Comparison of ENCODE assay signal across 24 cellular contexts in the genomic region with DNA sequence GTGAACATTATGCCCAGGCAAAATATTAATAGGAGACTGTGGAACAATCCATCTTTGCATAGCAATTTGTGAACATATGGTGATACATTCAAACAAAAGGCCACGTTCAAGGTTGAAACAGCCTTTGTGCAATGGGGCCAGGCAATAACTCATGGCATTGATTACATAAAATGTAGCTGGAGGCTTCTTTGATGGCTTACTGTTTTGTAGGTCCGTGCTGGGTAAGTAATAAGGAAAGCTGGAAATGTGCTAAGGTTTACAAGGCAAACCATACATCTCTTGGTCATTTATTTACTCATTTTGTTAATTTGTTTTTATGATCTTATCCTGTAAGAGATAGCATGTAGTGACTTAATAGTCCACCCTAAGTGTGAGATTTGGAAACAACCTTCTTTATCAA.
"Had no signal": no experiment of that assay in that cellular context is flagged by ENCODE, and none has a peak within 500 bp of the region (broad histone marks: within the 10 kb centered on the region; RNA-seq: fewer than 3 reads in every experiment).

No MANE protein-coding gene starts in this region.

- DNase-seq: colonic mucosa; cortex of kidney; dermis blood vessel endothelial cell; dorsolateral prefrontal cortex; effector CD4-positive, alpha-beta T cell; effector CD8-positive, alpha-beta T cell; effector memory CD4-positive, alpha-beta T cell; effector memory CD8-positive, alpha-beta T cell; endodermal cell; erythroblast; esophagus squamous epithelium; foreskin fibroblast; foreskin keratinocyte; foreskin melanocyte; gastrocnemius medialis; head of caudate nucleus; heart left ventricle; heart right ventricle had no signal

- H3K9me3 Mint-ChIP-seq: effector memory CD8-positive, alpha-beta T cell had no signal

- H3K4me1 ChIP-seq: colonic mucosa, esophagus muscularis mucosa, esophagus squamous epithelium, foreskin keratinocyte, gastrocnemius medialis, gastroesophageal sphincter, heart left ventricle, heart right ventricle had no signal

- H3K4me1 Mint-ChIP-seq: endodermal cell had no signal

- ATAC-seq: effector memory CD8-positive, alpha-beta T cell; esophagus mucosa; foreskin keratinocyte; gastrocnemius medialis; gastroesophageal sphincter; heart left ventricle; heart right ventricle had no signal

- H3K27ac ChIP-seq: colonic mucosa, coronary artery, dorsolateral prefrontal cortex, epithelial cell of prostate, esophagus muscularis mucosa, esophagus squamous epithelium, foreskin keratinocyte, gastrocnemius medialis, gastroesophageal sphincter, heart left ventricle, heart right ventricle had no signal

- H3K27me3 ChIP-seq: colonic mucosa, dorsolateral prefrontal cortex, esophagus muscularis mucosa, esophagus squamous epithelium, foreskin keratinocyte, gastrocnemius medialis, gastroesophageal sphincter, heart left ventricle, heart right ventricle had no signal

- H3K4me3 ChIP-seq: colonic mucosa, coronary artery, dorsolateral prefrontal cortex, esophagus muscularis mucosa, esophagus squamous epithelium, gastrocnemius medialis, gastroesophageal sphincter, heart left ventricle, heart right ventricle had no signal

- H3K36me3 ChIP-seq: colonic mucosa, esophagus muscularis mucosa, esophagus squamous epithelium, gastrocnemius medialis, gastroesophageal sphincter, heart left ventricle, heart right ventricle had no signal

- H3K4me3 Mint-ChIP-seq: dendritic cell treated with granulocyte-macrophage colony-stimulating factor and Interleukin-4, amounts not matched to agents 40 ng/mL and 50 ng/mL, for 4 days; effector memory CD8-positive, alpha-beta T cell; endodermal cell had no signal

- H3K27me3 Mint-ChIP-seq: dendritic cell treated with granulocyte-macrophage colony-stimulating factor and Interleukin-4, amounts not matched to agents 40 ng/mL and 50 ng/mL, for 4 days; effector memory CD8-positive, alpha-beta T cell had no signal

- H3K9me3 ChIP-seq: colonic mucosa, esophagus squamous epithelium, gastrocnemius medialis, gastroesophageal sphincter had no signal

- H3K27ac Mint-ChIP-seq: dendritic cell treated with granulocyte-macrophage colony-stimulating factor and Interleukin-4, amounts not matched to agents 40 ng/mL and 50 ng/mL, for 4 days; effector memory CD8-positive, alpha-beta T cell; endodermal cell had no signal
